ENCODE assay signal across 26 cellular contexts in the genomic region with DNA sequence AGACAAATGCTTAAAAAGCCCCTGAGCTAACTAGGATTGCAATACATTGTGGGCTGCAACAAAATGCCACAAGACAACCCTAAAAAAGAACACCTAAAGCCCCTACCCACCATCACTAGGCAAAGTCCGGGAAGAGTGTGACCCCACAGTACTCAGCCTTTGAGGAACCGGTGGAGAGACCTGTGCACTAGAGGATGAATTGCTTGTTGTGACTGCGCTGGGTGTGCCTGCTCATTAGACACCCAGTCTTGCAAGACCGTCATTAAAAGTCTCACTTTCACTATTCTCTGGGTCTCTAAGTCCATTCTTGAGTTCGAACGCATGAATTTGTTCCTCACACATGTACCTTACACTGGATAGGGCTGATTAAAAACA.
"Had no signal": no experiment of that assay in that cellular context is flagged by ENCODE, and none has a peak within 500 bp of the region (broad histone marks: within the 10 kb centered on the region; RNA-seq: fewer than 3 reads in every experiment).

No MANE protein-coding gene starts in this region.

- H3K27ac Mint-ChIP-seq: mesothelial cell of epicardium; natural killer cell; neural progenitor cell; stimulated activated effector memory CD8-positive, alpha-beta T cell treated with anti-CD3 and anti-CD28 coated beads, Interleukin-12 subunit alpha, Interleukin-12 subunit beta, amount 100 ng/mL, for 72 hours; stimulated activated naive CD8-positive, alpha-beta T cell treated with anti-CD3 and anti-CD28 coated beads, Interleukin-15, Interleukin-2, amounts not matched to agents 100 ng/mL and 50 ng/mL, for 24 hours had no signal

- H3K27me3 ChIP-seq: hepatocyte, right atrium auricular region, right lobe of liver, tibial artery had no signal

- H3K9me3 ChIP-seq: lower lobe of right lung, neutrophil, right lobe of liver, suprapubic skin, thoracic aorta, tibial artery had no signal

- H3K27ac ChIP-seq: heart right ventricle, hepatocyte, lower lobe of right lung, neural progenitor cell, neutrophil, parathyroid adenoma, right atrium auricular region, right lobe of liver, skin epidermis, suprapubic skin, thoracic aorta, tibial artery, upper lobe of right lung had no signal

- H3K4me1 ChIP-seq: lower lobe of right lung, neural progenitor cell, parathyroid adenoma, right atrium auricular region, right lobe of liver, suprapubic skin, tibial artery, upper lobe of right lung had no signal

- H3K4me3 Mint-ChIP-seq: mesothelial cell of epicardium; naive B cell; natural killer cell; nephron progenitor cell; stimulated activated effector memory CD8-positive, alpha-beta T cell treated with anti-CD3 and anti-CD28 coated beads, Interleukin-12 subunit alpha, Interleukin-12 subunit beta, amount 100 ng/mL, for 72 hours; stimulated activated naive CD8-positive, alpha-beta T cell treated with anti-CD3 and anti-CD28 coated beads, Interleukin-15, Interleukin-2, amounts not matched to agents 100 ng/mL and 50 ng/mL, for 24 hours had no signal

- H3K9me3 Mint-ChIP-seq: natural killer cell; neural progenitor cell; stimulated activated effector memory CD8-positive, alpha-beta T cell treated with anti-CD3 and anti-CD28 coated beads, Interleukin-12 subunit alpha, Interleukin-12 subunit beta, amount 100 ng/mL, for 72 hours; stimulated activated naive CD8-positive, alpha-beta T cell treated with anti-CD3 and anti-CD28 coated beads, Interleukin-15, Interleukin-2, amounts not matched to agents 100 ng/mL and 50 ng/mL, for 24 hours had no signal

- H3K4me1 Mint-ChIP-seq: naive B cell; natural killer cell; neural progenitor cell; stimulated activated effector memory CD8-positive, alpha-beta T cell treated with anti-CD3 and anti-CD28 coated beads, Interleukin-12 subunit alpha, Interleukin-12 subunit beta, amount 100 ng/mL, for 72 hours had no signal

- DNase-seq: heart right ventricle; kidney; left colon; lower lobe of right lung; mesenchymal stem cell; naive B cell; natural killer cell; nephron progenitor cell; occipital lobe; right lobe of liver; stimulated activated CD4-positive, alpha-beta T cell treated with anti-CD3 and anti-CD28 coated beads, Interleukin-4, amount 100 ng/mL, for 24 hours; stimulated activated naive CD4-positive, alpha-beta T cell; tibial artery; trophoblast cell; upper lobe of right lung had no signal

- H3K36me3 Mint-ChIP-seq: mesothelial cell of epicardium; naive B cell; natural killer cell; neural progenitor cell; stimulated activated effector memory CD8-positive, alpha-beta T cell treated with anti-CD3 and anti-CD28 coated beads, Interleukin-12 subunit alpha, Interleukin-12 subunit beta, amount 100 ng/mL, for 72 hours had no signal

- H3K36me3 ChIP-seq: heart right ventricle, lower lobe of right lung, neural progenitor cell, neutrophil, right atrium auricular region, right lobe of liver, suprapubic skin, thoracic aorta, upper lobe of right lung had no signal

- H3K4me3 ChIP-seq: heart right ventricle, hepatocyte, lower lobe of right lung, neural progenitor cell, right atrium auricular region, right lobe of liver, skin epidermis, suprapubic skin, thoracic aorta, tibial artery, upper lobe of right lung had no signal

- ATAC-seq: lower lobe of right lung; natural killer cell; right lobe of liver; stimulated activated effector memory CD8-positive, alpha-beta T cell treated with anti-CD3 and anti-CD28 coated beads, Interleukin-12 subunit alpha, Interleukin-12 subunit beta, amount 100 ng/mL, for 72 hours; upper lobe of right lung had no signal
